23 cellular contexts compared by ENCODE assay signal in the genomic region with DNA sequence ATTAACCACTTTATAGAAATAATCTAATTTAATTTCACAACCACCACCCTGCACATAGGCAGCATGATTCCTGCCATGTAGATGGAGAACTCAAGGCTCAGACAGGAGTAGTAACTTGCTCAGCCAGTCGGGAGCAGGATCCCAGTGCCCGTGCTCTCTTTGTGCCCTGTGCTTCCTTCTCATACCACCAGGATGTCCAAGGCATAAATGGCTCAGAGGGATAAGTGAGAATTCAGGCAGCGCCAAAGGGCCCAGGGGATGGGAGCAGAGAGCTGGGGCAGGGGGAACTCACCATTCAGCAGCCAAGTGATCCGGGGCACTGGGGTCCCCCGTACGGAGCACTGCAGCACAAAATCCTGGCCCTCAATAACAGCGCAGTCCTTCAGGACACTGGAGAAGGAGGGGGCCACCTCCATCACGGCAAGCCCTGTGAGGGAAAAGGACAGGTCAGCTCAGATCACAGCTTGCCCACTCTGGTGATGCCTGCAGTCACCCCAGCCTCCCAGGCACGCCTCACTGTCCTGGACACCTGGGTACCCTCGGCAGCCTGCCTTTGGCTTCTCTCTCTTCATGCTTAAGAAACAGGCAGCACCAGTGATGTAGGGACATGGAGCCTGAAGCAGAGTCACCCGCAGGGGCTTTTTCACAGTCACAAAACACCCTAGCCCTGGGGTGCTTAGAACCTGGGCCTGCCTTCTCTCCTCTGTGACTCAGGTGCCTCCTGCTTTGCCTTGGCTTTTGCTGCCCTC.
DNase-seq lines count a peak whose midpoint lies in the region; ATAC-seq and TF ChIP-seq lines count a peak whose summit lies in the region.
"Had no signal": no experiment of that assay in that cellular context is flagged by ENCODE, and none has a peak within 500 bp of the region (broad histone marks: within the 10 kb centered on the region; RNA-seq: fewer than 3 reads in every experiment).

No MANE protein-coding gene starts in this region.

- no peaks in the 10 kb centered on the region for H3K23me2 ChIP-seq in H9 (ENCODE audit: insufficient read length, low read depth, low read length, poor library complexity, severe bottlenecking)

- no peak overlapping the region for H4K5ac ChIP-seq in H9 (ENCODE audit: insufficient read length, low read depth, low read length)

- H3K4me1 ChIP-seq in H9 (ENCODE audit: insufficient read depth, low read length), result no peaks in the 10 kb centered on the region
- H3K4me1 ChIP-seq in endodermal cell (ENCODE audit: control insufficient read depth, insufficient read depth, low read length), result peaks cover 4% of the 10 kb centered on the region
- H3K4me1 ChIP-seq in neural progenitor cell, result no peaks in the 10 kb centered on the region

- H3K9me3 Mint-ChIP-seq in H9 (no peaks in the 10 kb centered on the region), endodermal cell (peaks cover 4% of the 10 kb centered on the region), neural progenitor cell (no peaks in the 10 kb centered on the region)
- H3K9me3 Mint-ChIP-seq in activated CD4-positive, alpha-beta memory T cell treated with anti-CD3 and anti-CD28 coated beads, Interleukin-2, amount 10 ng/mL, durations not matched to agents 7 days and 5 days, result no peaks in the 10 kb centered on the region
- H3K9me3 Mint-ChIP-seq: activated naive CD4-positive, alpha-beta T cell treated with anti-CD3 and anti-CD28 coated beads, Interleukin-2, amount 10 ng/mL, durations not matched to agents 7 days and 5 days; CD14-positive monocyte; stimulated activated effector memory CD8-positive, alpha-beta T cell treated with anti-CD3 and anti-CD28 coated beads, Interleukin-12 subunit alpha, Interleukin-12 subunit beta, amount 100 ng/mL, for 72 hours had no signal

- H2BK120ac ChIP-seq in H9 (ENCODE audit: low read depth, low read length, poor library complexity, severe bottlenecking), result no peak overlapping the region

- H3K79me1 ChIP-seq in H9 (ENCODE audit: insufficient read depth, low read depth, low read length, poor library complexity, severe bottlenecking), result no peaks in the 10 kb centered on the region

- no peaks in the 10 kb centered on the region for H3K27me3 ChIP-seq in H9 (ENCODE audit: insufficient read depth, low read length)
- H3K27me3 ChIP-seq in endodermal cell (ENCODE audit: control insufficient read depth, insufficient read depth, low read length, poor library complexity, severe bottlenecking), result no peaks in the 10 kb centered on the region
- H3K27me3 ChIP-seq in neural progenitor cell, result no peaks in the 10 kb centered on the region
- H3K27me3 ChIP-seq: spleen, transverse colon had no signal

- no peaks in the 10 kb centered on the region for H4K20me1 ChIP-seq in H9 (ENCODE audit: control insufficient read depth, insufficient read depth, insufficient read length)
- no peaks in the 10 kb centered on the region for H4K20me1 ChIP-seq in neural progenitor cell (ENCODE audit: low read depth)

- no peak overlapping the region for H3K4me2 ChIP-seq in H9 (ENCODE audit: insufficient read depth, insufficient read length, low read length)
- no peak overlapping the region for H3K4me2 ChIP-seq in neural progenitor cell

- peak; percentile 33; the same call in 1 of the 3 replicates for TF ChIP-seq CTCF in H9 (conservative IDR thresholded peaks at IDR 0.05)
- TF ChIP-seq CTCF in endodermal cell (conservative IDR thresholded peaks at IDR 0.05), result peak; percentile 57
- peak; percentile 7 for TF ChIP-seq CTCF in neural progenitor cell (IDR thresholded peaks at IDR 0.05)

- no peaks in the 10 kb centered on the region for H3K79me2 ChIP-seq in H9 (ENCODE audit: insufficient read depth, low read length)
- no peaks in the 10 kb centered on the region for H3K79me2 ChIP-seq in neural progenitor cell (ENCODE audit: low read depth)

- H3F3A ChIP-seq in neural progenitor cell (ENCODE audit: low read depth), result peaks cover 8% of the 10 kb centered on the region

- in situ Hi-C loops in SK-MEL-5 (cut with HindIII; ENCODE audit: low pct_unique_long_range_greater_than_20kb, low sequenced_read_pairs), result no loop called here

- H3K36me3 ChIP-seq in endodermal cell (ENCODE audit: control insufficient read depth, insufficient read depth, low read length) (no peaks in the 10 kb centered on the region), neural progenitor cell (no peaks in the 10 kb centered on the region)
- H3K36me3 ChIP-seq: cardiac muscle cell, spleen, transverse colon had no signal

- H3K14ac ChIP-seq in H9 (ENCODE audit: insufficient read depth, low read length), result no peak overlapping the region; the same call in 1 of the 2 replicates

- H3K9me3 ChIP-seq in H9 (ENCODE audit: control insufficient read depth, low read depth, low read length) (no peaks in the 10 kb centered on the region), endodermal cell (ENCODE audit: control insufficient read depth, low read length) (peaks cover 9% of the 10 kb centered on the region), neural progenitor cell (ENCODE audit: low read depth) (no peaks in the 10 kb centered on the region)
- H3K9me3 ChIP-seq: spleen, transverse colon had no signal

- POLR2A ChIA-PET in activated CD4-positive, alpha-beta memory T cell treated with anti-CD3 and anti-CD28 coated beads, Interleukin-2, amount 10 ng/mL, durations not matched to agents 7 days and 5 days (lab: Charles Lee), result no interaction called here

- H2BK15ac ChIP-seq in H9 (ENCODE audit: low read depth, low read length), result no peak overlapping the region

- no peak overlapping the region for H3K56ac ChIP-seq in H9 (ENCODE audit: insufficient read length, low read depth, low read length)

- DNase-seq in H9, result no peak
- peak; percentile 48 for DNase-seq in SK-MEL-5 (ENCODE audit: low read depth, low spot score)
- DNase-seq in endodermal cell, result peak; percentile 64
- no peak for DNase-seq in neural progenitor cell (ENCODE audit: low spot score)
- DNase-seq in activated CD4-positive, alpha-beta memory T cell treated with anti-CD3 and anti-CD28 coated beads, Interleukin-2, amount 10 ng/mL, durations not matched to agents 7 days and 5 days, result no peak
- DNase-seq in activated effector memory CD4-positive, alpha-beta T cell treated with Interleukin-2 at 50 U/mL for 16 hours, result no peak
- DNase-seq in NCI-H69 (lab: John Stamatoyannopoulos, UW), result no peak
- DNase-seq: activated CD4-positive, alpha-beta T cell treated with anti-CD3 and anti-CD28 coated beads for 36 hours; activated CD8-positive, alpha-beta memory T cell treated with anti-CD3 and anti-CD28 coated beads, Interleukin-2, amount 50 U/mL, for 4 hours; activated naive CD4-positive, alpha-beta T cell treated with anti-CD3 and anti-CD28 coated beads, Interleukin-2, amount 10 ng/mL, durations not matched to agents 7 days and 5 days; effector CD8-positive, alpha-beta T cell; foreskin fibroblast; left ventricle myocardium superior; NCI-H1048; NCI-H748 treated with DMSO at 0.1 percent for 48 hours; posterior cingulate gyrus; RPMI8226; spleen; transverse colon had no signal

- H3K36me3 Mint-ChIP-seq in H9 (ENCODE audit: insufficient read depth in 1 of 3, low read depth in 3 of 3) (no peaks in the 10 kb centered on the region), endodermal cell (ENCODE audit: low read depth) (no peaks in the 10 kb centered on the region), neural progenitor cell (peaks cover 13% of the 10 kb centered on the region)
- no peaks in the 10 kb centered on the region for H3K36me3 Mint-ChIP-seq in activated CD4-positive, alpha-beta memory T cell treated with anti-CD3 and anti-CD28 coated beads, Interleukin-2, amount 10 ng/mL, durations not matched to agents 7 days and 5 days (ENCODE audit: low read depth)
- H3K36me3 Mint-ChIP-seq: activated naive CD4-positive, alpha-beta T cell treated with anti-CD3 and anti-CD28 coated beads, Interleukin-2, amount 10 ng/mL, durations not matched to agents 7 days and 5 days; CD14-positive monocyte; stimulated activated effector memory CD8-positive, alpha-beta T cell treated with anti-CD3 and anti-CD28 coated beads, Interleukin-12 subunit alpha, Interleukin-12 subunit beta, amount 100 ng/mL, for 72 hours had no signal

- no peak overlapping the region for H3K9ac ChIP-seq in H9 (ENCODE audit: extremely low read depth, insufficient read length, low read length)
- H3K9ac ChIP-seq in endodermal cell (ENCODE audit: extremely low read depth, low read length, poor library complexity, severe bottlenecking), result no peak overlapping the region
- no peak overlapping the region for H3K9ac ChIP-seq in neural progenitor cell

- no peak overlapping the region for H3K27ac ChIP-seq in H9 (ENCODE audit: insufficient read length, low read depth, low read length)
- no peak overlapping the region for H3K27ac ChIP-seq in endodermal cell (ENCODE audit: low read depth, low read length)
- no peak overlapping the region for H3K27ac ChIP-seq in neural progenitor cell
- H3K27ac ChIP-seq: cardiac muscle cell, spleen, transverse colon had no signal

- H3K27ac Mint-ChIP-seq in H9 (peak overlapping the region in 1 of 3 experiments; percentile 44; a peak in 3 of 7 replicates), endodermal cell (no peak overlapping the region), neural progenitor cell (no peak overlapping the region)
- no peak overlapping the region for H3K27ac Mint-ChIP-seq in activated CD4-positive, alpha-beta memory T cell treated with anti-CD3 and anti-CD28 coated beads, Interleukin-2, amount 10 ng/mL, durations not matched to agents 7 days and 5 days
- H3K27ac Mint-ChIP-seq: activated CD4-positive, alpha-beta T cell treated with anti-CD3 and anti-CD28 coated beads for 36 hours; activated naive CD4-positive, alpha-beta T cell treated with anti-CD3 and anti-CD28 coated beads, Interleukin-2, amount 10 ng/mL, durations not matched to agents 7 days and 5 days; stimulated activated effector memory CD8-positive, alpha-beta T cell treated with anti-CD3 and anti-CD28 coated beads, Interleukin-12 subunit alpha, Interleukin-12 subunit beta, amount 100 ng/mL, for 72 hours had no signal

- H2AFZ ChIP-seq in H9 (ENCODE audit: low read length) (no peak overlapping the region), neural progenitor cell (replicated peaks) (no peak overlapping the region)

- H3K4me1 Mint-ChIP-seq in H9, result peaks cover 2% of the 10 kb centered on the region in 2 experiments; a peak in 2 of 4 replicates
- H3K4me1 Mint-ChIP-seq in endodermal cell, result peaks cover 13% of the 10 kb centered on the region
- H3K4me1 Mint-ChIP-seq in neural progenitor cell, result peaks cover 24% of the 10 kb centered on the region
- H3K4me1 Mint-ChIP-seq in activated CD4-positive, alpha-beta memory T cell treated with anti-CD3 and anti-CD28 coated beads, Interleukin-2, amount 10 ng/mL, durations not matched to agents 7 days and 5 days, result no peaks in the 10 kb centered on the region
- H3K4me1 Mint-ChIP-seq: activated CD4-positive, alpha-beta T cell treated with anti-CD3 and anti-CD28 coated beads for 36 hours; activated naive CD4-positive, alpha-beta T cell treated with anti-CD3 and anti-CD28 coated beads, Interleukin-2, amount 10 ng/mL, durations not matched to agents 7 days and 5 days had no signal

- CTCF ChIA-PET in activated CD4-positive, alpha-beta memory T cell treated with anti-CD3 and anti-CD28 coated beads, Interleukin-2, amount 10 ng/mL, durations not matched to agents 7 days and 5 days (lab: Charles Lee), result no interaction called here

- no peak overlapping the region for H2BK5ac ChIP-seq in H9 (ENCODE audit: insufficient read length, low read length)

- H3K18ac ChIP-seq in H9 (ENCODE audit: insufficient read length, low read depth, low read length), result no peak overlapping the region

- no peaks in the 10 kb centered on the region for H3K27me3 Mint-ChIP-seq in H9 (ENCODE audit: low read depth)
- H3K27me3 Mint-ChIP-seq in endodermal cell (ENCODE audit: insufficient read depth), result no peaks in the 10 kb centered on the region
- no peaks in the 10 kb centered on the region for H3K27me3 Mint-ChIP-seq in neural progenitor cell (ENCODE audit: insufficient read depth, low read depth)
- H3K27me3 Mint-ChIP-seq in activated CD4-positive, alpha-beta memory T cell treated with anti-CD3 and anti-CD28 coated beads, Interleukin-2, amount 10 ng/mL, durations not matched to agents 7 days and 5 days, result peaks cover 26% of the 10 kb centered on the region

- no peak overlapping the region for H4K8ac ChIP-seq in H9 (replicated peaks; ENCODE audit: insufficient read length, low read depth, low read length)

- H2BK12ac ChIP-seq in H9 (ENCODE audit: insufficient read length, low read depth, low read length), result no peak overlapping the region

- no CpG with 5 or more reads among the region's 11 CpGs for WGBS in H9 (ENCODE audit: extremely low coverage, insufficient read length, low lambda C conversion rate)
- WGBS in endodermal cell (ENCODE audit: insufficient coverage in 1 of 2, insufficient read length in 1 of 2), 2 experiments, result 87 to 94% methylated on average over 4 to 11 of the region's 11 CpGs

- no peak overlapping the region for H4K91ac ChIP-seq in H9 (ENCODE audit: insufficient read length, low read depth, low read length)

- H2BK20ac ChIP-seq in H9 (ENCODE audit: low read depth, low read length, poor library complexity, severe bottlenecking), result no peak overlapping the region

- H3K23ac ChIP-seq in H9 (ENCODE audit: insufficient read length, low read depth, low read length), result no peak overlapping the region

- H3T11ph ChIP-seq in H9 (ENCODE audit: low read length), result no peak overlapping the region

- H3K4me3 Mint-ChIP-seq in H9, result no peak overlapping the region
- H3K4me3 Mint-ChIP-seq in endodermal cell, result no peak overlapping the region
- H3K4me3 Mint-ChIP-seq in neural progenitor cell, result no peak overlapping the region
- no peak overlapping the region for H3K4me3 Mint-ChIP-seq in activated CD4-positive, alpha-beta memory T cell treated with anti-CD3 and anti-CD28 coated beads, Interleukin-2, amount 10 ng/mL, durations not matched to agents 7 days and 5 days
- H3K4me3 Mint-ChIP-seq: activated CD4-positive, alpha-beta T cell treated with anti-CD3 and anti-CD28 coated beads for 36 hours; activated naive CD4-positive, alpha-beta T cell treated with anti-CD3 and anti-CD28 coated beads, Interleukin-2, amount 10 ng/mL, durations not matched to agents 7 days and 5 days; CD14-positive monocyte; stimulated activated effector memory CD8-positive, alpha-beta T cell treated with anti-CD3 and anti-CD28 coated beads, Interleukin-12 subunit alpha, Interleukin-12 subunit beta, amount 100 ng/mL, for 72 hours had no signal

- no peak overlapping the region for H2AK5ac ChIP-seq in H9 (ENCODE audit: insufficient read length, low read length)

- ATAC-seq in HG03354 (IDR thresholded peaks at IDR 0.05; ENCODE audit: poor library complexity, severe bottlenecking, unreplicated experiment), result no peak
- ATAC-seq: activated CD4-positive, alpha-beta T cell treated with anti-CD3 and anti-CD28 coated beads for 36 hours; left ventricle myocardium superior; stimulated activated effector memory CD8-positive, alpha-beta T cell treated with anti-CD3 and anti-CD28 coated beads, Interleukin-12 subunit alpha, Interleukin-12 subunit beta, amount 100 ng/mL, for 72 hours had no signal

- no peak overlapping the region for H3K4ac ChIP-seq in H9 (ENCODE audit: low read depth, low read length)

- H3K4me3 ChIP-seq in endodermal cell (ENCODE audit: low read length) (no peak overlapping the region), neural progenitor cell (no peak overlapping the region)
- H3K4me3 ChIP-seq: cardiac muscle cell, spleen, transverse colon had no signal

Comparison
In these comparisons a context has a peak if more than half of its experiments do, and no peak if none do; other contexts are left out.
1. DNase-seq: peak in SK-MEL-5 (single experiment) and endodermal cell (single experiment); none in H9 (single experiment), neural progenitor cell (single experiment), activated CD4-positive, alpha-beta memory T cell treated with anti-CD3 and anti-CD28 coated beads, Interleukin-2, amount 10 ng/mL, durations not matched to agents 7 days and 5 days (single experiment), activated effector memory CD4-positive, alpha-beta T cell treated with Interleukin-2 at 50 U/mL for 16 hours (single experiment) and NCI-H69 (single experiment).
2. CTCF ChIP-seq: peak in every context shown above with its lines; median percentile 57 in endodermal cell; 33 in H9; 7 in neural progenitor cell.